In the genomic region with DNA sequence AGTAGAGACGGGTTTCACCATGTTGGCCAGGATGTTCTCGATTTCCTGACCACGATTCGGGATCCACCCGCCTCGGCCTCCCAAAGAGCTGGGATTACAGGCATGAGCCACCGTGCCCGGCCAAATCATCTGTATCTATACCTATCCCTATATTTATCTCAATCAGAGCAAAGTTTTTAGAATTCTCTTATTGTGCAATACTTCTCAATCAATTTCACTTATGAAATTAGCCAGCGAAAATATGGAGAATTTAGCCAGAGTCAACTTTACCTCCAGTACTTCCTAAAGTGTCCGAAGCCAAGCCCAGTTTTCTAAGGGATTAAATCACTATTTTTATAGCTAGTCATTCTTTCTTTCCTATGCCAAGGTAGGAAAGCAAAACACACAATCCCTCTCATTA, we compare ENCODE assay signal across 29 cellular contexts.
"Had no signal": no experiment of that assay in that cellular context is flagged by ENCODE, and none has a peak within 500 bp of the region (broad histone marks: within the 10 kb centered on the region; RNA-seq: fewer than 3 reads in every experiment).

No MANE protein-coding gene starts in this region.

- ATAC-seq: stimulated activated effector memory CD8-positive, alpha-beta T cell treated with anti-CD3 and anti-CD28 coated beads, Interleukin-12 subunit alpha, Interleukin-12 subunit beta, amount 100 ng/mL, for 72 hours; stimulated activated memory B cell treated with anti-CD40 and anti-IgM and Interleukin-4, amounts not matched to agents 10 μg/mL and 1 μg/mL and 100 μg/mL, for 72 hours; stimulated activated naive B cell treated with anti-CD40 and anti-IgM and Interleukin-4, amounts not matched to agents 10 μg/mL and 1 μg/mL and 100 μg/mL, for 72 hours; stimulated activated naive CD8-positive, alpha-beta T cell treated with anti-CD3 and anti-CD28 coated beads, Interleukin-15, amount 100 ng/mL, for 72 hours; stimulated activated naive CD8-positive, alpha-beta T cell treated with anti-CD3 and anti-CD28 coated beads, Interleukin-15, Interleukin-2, amounts not matched to agents 100 U/mL and 50 U/mL, for 24 hours; upper lobe of right lung had no signal

- H3K36me3 Mint-ChIP-seq: stimulated activated effector memory CD8-positive, alpha-beta T cell treated with anti-CD3 and anti-CD28 coated beads, Interleukin-12 subunit alpha, Interleukin-12 subunit beta, amount 100 ng/mL, for 72 hours; stimulated activated memory B cell treated with anti-CD40 and anti-IgM and Interleukin-4, amounts not matched to agents 10 μg/mL and 1 μg/mL and 100 μg/mL, for 72 hours; stimulated activated naive B cell treated with anti-CD40 and anti-IgM and Interleukin-4, amounts not matched to agents 10 μg/mL and 1 μg/mL and 100 μg/mL, for 72 hours; type B pancreatic cell had no signal

- FAIRE-seq: urothelium cell line had no signal

- H3K4me3 ChIP-seq: stomach, suprapubic skin, testis, thoracic aorta, thyroid gland, tibial artery, tibial nerve, transverse colon, upper lobe of left lung, upper lobe of right lung, uterus, vagina had no signal

- H3K9me3 Mint-ChIP-seq: stimulated activated effector memory CD8-positive, alpha-beta T cell treated with anti-CD3 and anti-CD28 coated beads, Interleukin-12 subunit alpha, Interleukin-12 subunit beta, amount 100 ng/mL, for 72 hours; stimulated activated memory B cell treated with anti-CD40 and anti-IgM and Interleukin-4, amounts not matched to agents 10 μg/mL and 1 μg/mL and 100 μg/mL, for 72 hours; stimulated activated naive CD8-positive, alpha-beta T cell treated with anti-CD3 and anti-CD28 coated beads, Interleukin-15, amount 100 ng/mL, for 72 hours; stimulated activated naive CD8-positive, alpha-beta T cell treated with anti-CD3 and anti-CD28 coated beads, Interleukin-15, Interleukin-2, amounts not matched to agents 100 ng/mL and 50 ng/mL, for 24 hours; type B pancreatic cell had no signal

- DNase-seq: stimulated activated CD4-positive, alpha-beta T cell treated with anti-CD3 and anti-CD28 coated beads, Interleukin-2, amount 100 ng/mL, for 48 hours; stimulated activated CD4-positive, alpha-beta T cell treated with anti-CD3 and anti-CD28 coated beads, Interleukin-4, amount 100 ng/mL, for 1 hour; stimulated activated CD4-positive, alpha-beta T cell treated with anti-CD3 and anti-CD28 coated beads, Interleukin-4, amount 100 ng/mL, for 24 hours; stimulated activated CD4-positive, alpha-beta T cell treated with anti-CD3 and anti-CD28 coated beads, Interleukin-4, amount 100 ng/mL, for 4 hours; stimulated activated CD8-positive, alpha-beta memory T cell treated with anti-CD3 and anti-CD28 coated beads, Interleukin-4, amount 100 ng/mL, for 48 hours; stimulated activated naive B cell treated with anti-CD40 and anti-IgM and Interleukin-4, amounts not matched to agents 10 μg/mL and 1 μg/mL and 100 μg/mL, for 72 hours; stimulated activated naive CD4-positive, alpha-beta T cell; stimulated activated naive CD4-positive, alpha-beta T cell treated with Interleukin-2 at 50 U/mL for 16 hours; stimulated activated naive CD8-positive, alpha-beta T cell treated with anti-CD3 and anti-CD28 coated beads, Interleukin-15, amount 100 ng/mL, for 72 hours; stimulated activated naive CD8-positive, alpha-beta T cell treated with anti-CD3 and anti-CD28 coated beads, Interleukin-15, Interleukin-2, amounts not matched to agents 100 U/mL and 50 U/mL, for 24 hours; stomach; substantia nigra; testis; thyroid gland; tibial artery; transverse colon; trophoblast cell; upper lobe of left lung; upper lobe of right lung; uterus had no signal

- H3K27ac ChIP-seq: stomach, suprapubic skin, testis, thoracic aorta, thyroid gland, tibial artery, tibial nerve, transverse colon, upper lobe of left lung, upper lobe of right lung, uterus, vagina had no signal

- H3K36me3 ChIP-seq: stomach, suprapubic skin, thoracic aorta, thyroid gland, tibial artery, tibial nerve, transverse colon, upper lobe of left lung, upper lobe of right lung, uterus, vagina had no signal

- H3K27ac Mint-ChIP-seq: stimulated activated effector memory CD8-positive, alpha-beta T cell treated with anti-CD3 and anti-CD28 coated beads, Interleukin-12 subunit alpha, Interleukin-12 subunit beta, amount 100 ng/mL, for 72 hours; stimulated activated memory B cell treated with anti-CD40 and anti-IgM and Interleukin-4, amounts not matched to agents 10 μg/mL and 1 μg/mL and 100 μg/mL, for 72 hours; stimulated activated naive B cell treated with anti-CD40 and anti-IgM and Interleukin-4, amounts not matched to agents 10 μg/mL and 1 μg/mL and 100 μg/mL, for 72 hours; stimulated activated naive CD8-positive, alpha-beta T cell treated with anti-CD3 and anti-CD28 coated beads, Interleukin-15, amount 100 ng/mL, for 72 hours; stimulated activated naive CD8-positive, alpha-beta T cell treated with anti-CD3 and anti-CD28 coated beads, Interleukin-15, Interleukin-2, amounts not matched to agents 100 ng/mL and 50 ng/mL, for 24 hours; type B pancreatic cell had no signal

- H3K4me1 Mint-ChIP-seq: stimulated activated effector memory CD8-positive, alpha-beta T cell treated with anti-CD3 and anti-CD28 coated beads, Interleukin-12 subunit alpha, Interleukin-12 subunit beta, amount 100 ng/mL, for 72 hours; stimulated activated memory B cell treated with anti-CD40 and anti-IgM and Interleukin-4, amounts not matched to agents 10 μg/mL and 1 μg/mL and 100 μg/mL, for 72 hours; stimulated activated naive B cell treated with anti-CD40 and anti-IgM and Interleukin-4, amounts not matched to agents 10 μg/mL and 1 μg/mL and 100 μg/mL, for 72 hours; stimulated activated naive CD8-positive, alpha-beta T cell treated with anti-CD3 and anti-CD28 coated beads, Interleukin-15, amount 100 ng/mL, for 72 hours had no signal

- H3K27me3 ChIP-seq: suprapubic skin, testis, thyroid gland, tibial nerve, transverse colon, upper lobe of left lung, upper lobe of right lung, uterus, vagina had no signal

- H3K9me3 ChIP-seq: stomach, suprapubic skin, testis, thoracic aorta, thyroid gland, tibial artery, tibial nerve, transverse colon, upper lobe of left lung, upper lobe of right lung, uterus, vagina had no signal

- H3K4me3 Mint-ChIP-seq: stimulated activated effector memory CD8-positive, alpha-beta T cell treated with anti-CD3 and anti-CD28 coated beads, Interleukin-12 subunit alpha, Interleukin-12 subunit beta, amount 100 ng/mL, for 72 hours; stimulated activated memory B cell treated with anti-CD40 and anti-IgM and Interleukin-4, amounts not matched to agents 10 μg/mL and 1 μg/mL and 100 μg/mL, for 72 hours; stimulated activated naive B cell treated with anti-CD40 and anti-IgM and Interleukin-4, amounts not matched to agents 10 μg/mL and 1 μg/mL and 100 μg/mL, for 72 hours; stimulated activated naive CD8-positive, alpha-beta T cell treated with anti-CD3 and anti-CD28 coated beads, Interleukin-15, amount 100 ng/mL, for 72 hours; stimulated activated naive CD8-positive, alpha-beta T cell treated with anti-CD3 and anti-CD28 coated beads, Interleukin-15, Interleukin-2, amounts not matched to agents 100 ng/mL and 50 ng/mL, for 24 hours; type B pancreatic cell had no signal

- H3K4me1 ChIP-seq: stomach, suprapubic skin, testis, thyroid gland, tibial artery, tibial nerve, transverse colon, upper lobe of left lung, upper lobe of right lung, uterus, vagina had no signal
